ENCODE assay signal across 1 cellular context in genomic region chr5:154190652-154191304, GRCh38.
TF ChIP-seq lines count a peak whose summit lies in the region.

Gene GALNT10, plus strand, starts transcription at chr5:154190733. Its CDS starts 134 bp downstream, at chr5:154190867.

TF ChIP-seq in K562, 482 proteins besides CTCF, POLR2A, EP300 and RAD21 (continued from another document):
- no peak for TF ChIP-seq STAT5A (IDR thresholded peaks at IDR 0.05; ENCODE audit: borderline replicate concordance, low read length)
- no peak for TF ChIP-seq NFE2 (IDR thresholded peaks at IDR 0.05; ENCODE audit: low read depth)
- TF ChIP-seq ZNF780A (CRISPR knock-in tag; IDR thresholded peaks at IDR 0.05): no peak
- no peak for TF ChIP-seq NBN (IDR thresholded peaks at IDR 0.05; ENCODE audit: low read depth)
- TF ChIP-seq PML (IDR thresholded peaks at IDR 0.05; ENCODE audit: low read length): no peak
- TF ChIP-seq E4F1 (CRISPR knock-in tag; IDR thresholded peaks at IDR 0.05; ENCODE audit: borderline replicate concordance): no peak
- no peak for TF ChIP-seq ATF3 (IDR thresholded peaks at IDR 0.05)
- no peak for TF ChIP-seq ATF3 (CRISPR knock-in tag; conservative IDR thresholded peaks at IDR 0.05)
- no peak for TF ChIP-seq RFX5 (IDR thresholded peaks at IDR 0.05; ENCODE audit: low read depth, low read length)
- TF ChIP-seq NEUROD1 (IDR thresholded peaks at IDR 0.05; ENCODE audit: borderline replicate concordance, low read depth, low read length, partially characterized antibody): no peak
- no peak for TF ChIP-seq CEBPB (tag; IDR thresholded peaks at IDR 0.05)
- TF ChIP-seq PTBP1 (IDR thresholded peaks at IDR 0.05; ENCODE audit: low read depth, low read length): 0 out of 2 replicates have a peak, but pooled peaks have one; percentile 30
- TF ChIP-seq ZNF24 (IDR thresholded peaks at IDR 0.05): no peak
- TF ChIP-seq, protein P1, sequence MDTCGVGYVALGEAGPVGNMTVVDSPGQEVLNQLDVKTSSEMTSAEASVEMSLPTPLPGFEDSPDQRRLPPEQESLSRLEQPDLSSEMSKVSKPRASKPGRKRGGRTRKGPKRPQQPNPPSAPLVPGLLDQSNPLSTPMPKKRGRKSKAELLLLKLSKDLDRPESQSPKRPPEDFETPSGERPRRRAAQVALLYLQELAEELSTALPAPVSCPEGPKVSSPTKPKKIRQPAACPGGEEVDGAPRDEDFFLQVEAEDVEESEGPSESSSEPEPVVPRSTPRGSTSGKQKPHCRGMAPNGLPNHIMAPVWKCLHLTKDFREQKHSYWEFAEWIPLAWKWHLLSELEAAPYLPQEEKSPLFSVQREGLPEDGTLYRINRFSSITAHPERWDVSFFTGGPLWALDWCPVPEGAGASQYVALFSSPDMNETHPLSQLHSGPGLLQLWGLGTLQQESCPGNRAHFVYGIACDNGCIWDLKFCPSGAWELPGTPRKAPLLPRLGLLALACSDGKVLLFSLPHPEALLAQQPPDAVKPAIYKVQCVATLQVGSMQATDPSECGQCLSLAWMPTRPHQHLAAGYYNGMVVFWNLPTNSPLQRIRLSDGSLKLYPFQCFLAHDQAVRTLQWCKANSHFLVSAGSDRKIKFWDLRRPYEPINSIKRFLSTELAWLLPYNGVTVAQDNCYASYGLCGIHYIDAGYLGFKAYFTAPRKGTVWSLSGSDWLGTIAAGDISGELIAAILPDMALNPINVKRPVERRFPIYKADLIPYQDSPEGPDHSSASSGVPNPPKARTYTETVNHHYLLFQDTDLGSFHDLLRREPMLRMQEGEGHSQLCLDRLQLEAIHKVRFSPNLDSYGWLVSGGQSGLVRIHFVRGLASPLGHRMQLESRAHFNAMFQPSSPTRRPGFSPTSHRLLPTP (IDR thresholded peaks at IDR 0.05; ENCODE audit: borderline replicate concordance, extremely low read depth, insufficient read length): no peak
- TF ChIP-seq EWSR1 (IDR thresholded peaks at IDR 0.05; ENCODE audit: borderline replicate concordance, low read depth, partially characterized antibody): no peak
- 0 out of 2 replicates have a peak, but pooled peaks have one; percentile 22 for TF ChIP-seq LARP7 (IDR thresholded peaks at IDR 0.05)
- no peak for TF ChIP-seq TARDBP (IDR thresholded peaks at IDR 0.05)
- TF ChIP-seq CBFA2T2 (conservative IDR thresholded peaks at IDR 0.05): no peak
- TF ChIP-seq BACH1 (tag; IDR thresholded peaks at IDR 0.05): no peak
- TF ChIP-seq CHD1 (IDR thresholded peaks at IDR 0.05; ENCODE audit: low read length): no peak
- TF ChIP-seq SRSF9 (IDR thresholded peaks at IDR 0.05; ENCODE audit: borderline replicate concordance, low read depth, low read length): no peak
- TF ChIP-seq ZZZ3 (IDR thresholded peaks at IDR 0.05): no peak
- TF ChIP-seq KHSRP (IDR thresholded peaks at IDR 0.05): no peak
- TF ChIP-seq HDAC1 (IDR thresholded peaks at IDR 0.05): peak in 1 of 2 experiments; percentile 51; a peak in 1 of 4 replicates
- peak; percentile 82; the same call in 1 of the 2 replicates for TF ChIP-seq SMARCA5 (IDR thresholded peaks at IDR 0.05)
- peak; percentile 48 for TF ChIP-seq FOSL1 (tag; conservative IDR thresholded peaks at IDR 0.05)
- TF ChIP-seq, protein P2, sequence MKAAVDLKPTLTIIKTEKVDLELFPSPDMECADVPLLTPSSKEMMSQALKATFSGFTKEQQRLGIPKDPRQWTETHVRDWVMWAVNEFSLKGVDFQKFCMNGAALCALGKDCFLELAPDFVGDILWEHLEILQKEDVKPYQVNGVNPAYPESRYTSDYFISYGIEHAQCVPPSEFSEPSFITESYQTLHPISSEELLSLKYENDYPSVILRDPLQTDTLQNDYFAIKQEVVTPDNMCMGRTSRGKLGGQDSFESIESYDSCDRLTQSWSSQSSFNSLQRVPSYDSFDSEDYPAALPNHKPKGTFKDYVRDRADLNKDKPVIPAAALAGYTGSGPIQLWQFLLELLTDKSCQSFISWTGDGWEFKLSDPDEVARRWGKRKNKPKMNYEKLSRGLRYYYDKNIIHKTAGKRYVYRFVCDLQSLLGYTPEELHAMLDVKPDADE (conservative IDR thresholded peaks at IDR 0.05; ENCODE audit: control insufficient read depth, low read depth, low read length): peak; percentile 15; the same call in 1 of the 2 replicates
TF ChIP-seq in K562: peak in this region for 52.
